9 cellular contexts compared by ENCODE assay signal in the genomic region with DNA sequence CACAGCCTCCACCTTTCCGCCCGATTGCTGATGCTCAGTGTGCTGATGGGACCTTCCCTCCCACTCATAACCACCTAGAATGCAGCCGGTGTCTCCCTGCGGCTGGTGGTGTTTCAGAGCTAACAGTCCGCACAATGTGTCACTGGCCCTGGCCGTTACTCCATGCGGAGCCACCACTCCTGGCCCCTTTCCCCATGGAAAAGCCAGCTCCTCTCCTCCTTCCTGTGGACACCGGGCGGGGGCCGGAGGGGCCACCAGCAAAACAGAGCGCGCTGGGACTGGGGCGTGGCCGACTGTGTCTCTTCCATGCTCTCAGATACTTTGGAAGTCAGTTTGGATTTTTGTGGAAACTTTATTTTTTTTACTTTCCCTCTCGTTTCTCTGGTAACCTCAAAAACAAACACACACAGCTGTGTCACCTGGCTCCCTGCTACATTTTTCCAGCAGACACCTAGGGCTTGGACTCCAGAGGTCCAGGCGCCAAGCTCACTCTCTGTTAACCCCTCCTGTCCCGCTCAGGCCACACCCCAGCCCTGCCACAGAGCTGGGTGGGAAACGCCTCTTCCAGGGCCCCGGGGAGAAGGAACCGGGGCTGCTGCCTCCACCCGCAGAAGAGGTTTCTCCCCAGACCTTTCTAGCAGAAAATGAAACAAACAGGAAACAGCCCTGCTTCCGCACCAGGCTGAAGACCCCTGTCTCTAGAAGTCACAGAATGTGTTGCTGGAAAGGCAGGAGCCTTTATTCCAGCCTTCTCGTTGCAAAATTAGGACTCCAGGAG. TPM values are rescaled to one million over a fixed set of nuclear protein-coding genes. Genes with fewer than 3 reads are reported as not detected.
DNase-seq lines count a peak whose midpoint lies in the region; ATAC-seq and TF ChIP-seq lines count a peak whose summit lies in the region.
"Had no signal": no experiment of that assay in that cellular context is flagged by ENCODE, and none has a peak within 500 bp of the region (broad histone marks: within the 10 kb centered on the region; RNA-seq: fewer than 3 reads in every experiment).

No MANE protein-coding gene starts in this region.

- H3K4me1 ChIP-seq in body of pancreas, result peaks cover 13% of the 10 kb centered on the region

- no peak for TF ChIP-seq POLR2A in body of pancreas (IDR thresholded peaks at IDR 0.05)

- intact Hi-C loops in body of pancreas (cut with DNase I), result no loop called here

- peak overlapping the region; percentile 75 to 80 for H3K4me3 Mint-ChIP-seq in stimulated activated naive CD8-positive, alpha-beta T cell treated with anti-CD3 and anti-CD28 coated beads, Interleukin-15, amount 100 ng/mL, for 72 hours
- H3K4me3 Mint-ChIP-seq: effector memory CD8-positive, alpha-beta T cell had no signal

- TF ChIP-seq CTCF in body of pancreas (IDR thresholded peaks at IDR 0.05), result no peak

- peak overlapping the region; percentile 16 to 95 for H3K27ac Mint-ChIP-seq in stimulated activated naive CD8-positive, alpha-beta T cell treated with anti-CD3 and anti-CD28 coated beads, Interleukin-15, amount 100 ng/mL, for 72 hours
- H3K27ac Mint-ChIP-seq: effector memory CD8-positive, alpha-beta T cell had no signal

- no peaks in the 10 kb centered on the region for H3K9me3 ChIP-seq in body of pancreas

- 15% methylated on average over 23 of the region's 23 CpGs for WGBS in body of pancreas, 2 donors

- H3K27me3 Mint-ChIP-seq in stimulated activated naive CD8-positive, alpha-beta T cell treated with anti-CD3 and anti-CD28 coated beads, Interleukin-15, amount 100 ng/mL, for 72 hours, result no peaks in the 10 kb centered on the region

- no peaks in the 10 kb centered on the region for H3K36me3 ChIP-seq in body of pancreas (replicated peaks in 1 of 2; ENCODE audit: insufficient read depth in 1 of 2, low read depth in 2 of 2)

- H3K4me3 ChIP-seq in Jurkat, Clone E6-1 (ENCODE audit: low read length), result no peak overlapping the region
- no peak overlapping the region for H3K4me3 ChIP-seq in body of pancreas

- ATAC-seq in body of pancreas (peak; percentile 36), GM18502 (IDR thresholded peaks at IDR 0.05; ENCODE audit: poor library complexity, unreplicated experiment) (no peak)
- ATAC-seq in stimulated activated naive CD8-positive, alpha-beta T cell treated with anti-CD3 and anti-CD28 coated beads, Interleukin-15, amount 100 ng/mL, for 72 hours, result peak; percentile 51
- ATAC-seq: effector memory CD8-positive, alpha-beta T cell had no signal

- H3K27ac ChIP-seq in body of pancreas, result peak overlapping the region in 2 of 4 donors; percentile 17 to 22

- peaks cover 0 to 6% of the 10 kb centered on the region in 2 donors for H3K9me3 Mint-ChIP-seq in stimulated activated naive CD8-positive, alpha-beta T cell treated with anti-CD3 and anti-CD28 coated beads, Interleukin-15, amount 100 ng/mL, for 72 hours

- peak; percentile 6 for DNase-seq in Jurkat, Clone E6-1 (ENCODE audit: low read depth, low spot score)
- peak in 2 of 4 donors; percentile 28 to 38 for DNase-seq in body of pancreas
- peak; percentile 80 for DNase-seq in left kidney (ENCODE audit: low read depth, low spot score)
- peak in 1 of 2 donors; percentile 18 for DNase-seq in stimulated activated naive CD8-positive, alpha-beta T cell treated with anti-CD3 and anti-CD28 coated beads, Interleukin-15, amount 100 ng/mL, for 72 hours
- no peak for DNase-seq in cortex of kidney (lab: John Stamatoyannopoulos, UW)
- DNase-seq in iPS-NIHi11 (ENCODE audit: low spot score), result no peak
- DNase-seq in HT-29 (ENCODE audit: low spot score), result no peak
- DNase-seq: effector memory CD8-positive, alpha-beta T cell had no signal

- H3K4me1 Mint-ChIP-seq in stimulated activated naive CD8-positive, alpha-beta T cell treated with anti-CD3 and anti-CD28 coated beads, Interleukin-15, amount 100 ng/mL, for 72 hours, result peaks cover 44% of the 10 kb centered on the region

- H3K27me3 ChIP-seq in body of pancreas, result no peaks in the 10 kb centered on the region

RNA-seq across cellular contexts. Expression of gene COL6A2, which starts 32.5 kb away (rescaled TPM):
- polyA plus RNA-seq in Jurkat, Clone E6-1 (2012; ENCODE audit: insufficient read depth, insufficient read length), result 14.8 TPM
- total RNA-seq in body of pancreas, result 100 to 1,000 TPM in 1 of 2 donors, 10 to 100 TPM in 1; 72.1 to 339 TPM
- not detected in 2 replicates for total RNA-seq in HT-29 (2014; rRNA removed; shearing (Covaris generic))

Comparison
In these comparisons a context has a peak if more than half of its experiments do, and no peak if none do; other contexts are left out.
1. DNase-seq: peak in Jurkat, Clone E6-1 (single experiment) and left kidney (single experiment); none in cortex of kidney (single experiment), iPS-NIHi11 (single experiment) and HT-29 (single experiment).
2. RNA of gene COL6A2, which starts 32.5 kb away (total RNA-seq): 72.1 to 339 TPM in body of pancreas; not detected in HT-29; every median in the first group is over 10 times any median in the second.